In the genomic region with DNA sequence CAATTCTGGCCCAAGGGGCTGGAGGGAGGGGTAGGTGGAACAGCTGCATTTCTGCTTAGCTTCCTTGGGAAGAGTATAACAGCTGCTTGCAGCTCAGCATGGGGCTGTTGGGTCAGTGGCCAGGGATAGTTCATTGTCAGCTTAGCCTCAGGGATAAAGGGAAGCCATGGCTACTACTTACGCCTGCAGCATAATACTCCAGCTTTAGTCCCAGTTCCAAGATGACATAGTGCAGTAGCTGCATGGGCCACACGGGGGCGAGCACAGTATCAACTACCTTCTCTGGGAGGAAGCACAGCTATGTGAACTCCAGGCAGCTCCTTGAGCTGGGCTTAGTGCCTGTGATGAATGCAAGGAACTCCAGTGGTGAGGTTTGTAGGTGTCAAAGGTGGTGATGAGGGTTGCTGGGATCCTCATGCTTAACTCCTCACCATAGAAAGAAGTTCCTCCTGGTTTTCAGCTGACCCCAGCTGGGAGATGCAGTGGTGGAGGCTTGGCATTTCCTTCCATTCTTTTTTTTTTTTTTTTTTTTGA, we compare ENCODE assay signal across 8 cellular contexts. TPM values are rescaled to one million over a fixed set of nuclear protein-coding genes. Genes with fewer than 3 reads are reported as not detected.
DNase-seq lines count a peak whose midpoint lies in the region; ATAC-seq and FAIRE-seq lines count a peak whose summit lies in the region.

No MANE protein-coding gene starts in this region.

- peak; percentile 88 for DNase-seq in HT-29 (ENCODE audit: low spot score)
- DNase-seq in SK-N-DZ (ENCODE audit: low spot score), result peak; percentile 59
- DNase-seq in activated naive CD4-positive, alpha-beta T cell (lab: John Stamatoyannopoulos, UW), result peak; percentile 6 to 51 (median 28)
- DNase-seq in head of caudate nucleus, result peak; percentile 49 to 86 (median 73)
- DNase-seq in posterior vena cava (ENCODE audit: low spot score), result peak; percentile 95
- peak; percentile 91 to 96 for DNase-seq in aorta

- ATAC-seq in GM21526 (IDR thresholded peaks at IDR 0.05; ENCODE audit: low FRiP score, unreplicated experiment) (peak; percentile 98), aorta (ENCODE audit: low FRiP score) (peak; percentile 95)

- H3K4me3 ChIP-seq in aorta (ENCODE audit: low read length in 2 of 2), result no peak overlapping the region

- 18 to 21% methylated on average over 3 of the region's 3 CpGs for WGBS in aorta, 2 donors

- H3K27me3 ChIP-seq in aorta (ENCODE audit: control insufficient read depth in 1 of 2, insufficient read depth in 2 of 2, low read length in 1 of 2), result no peaks in the 10 kb centered on the region

- H3K27ac ChIP-seq in aorta (ENCODE audit: low read depth in 1 of 2, low read length in 2 of 2), result no peak overlapping the region

- no peaks in the 10 kb centered on the region for H3K36me3 ChIP-seq in aorta (ENCODE audit: control insufficient read depth in 1 of 2, insufficient read depth in 2 of 2, low read length in 1 of 2)

- H3K4me1 ChIP-seq in aorta (ENCODE audit: control insufficient read depth in 1 of 2, insufficient read depth in 2 of 2, low read length in 2 of 2), result no peaks in the 10 kb centered on the region

- H3K9me3 ChIP-seq in aorta (ENCODE audit: control insufficient read depth, low read length), result no peaks in the 10 kb centered on the region

- intact Hi-C loops in head of caudate nucleus (cut with DNase I) (no loop called here), posterior vena cava (cut with DNase I) (no loop called here), aorta (cut with DNase I) (loop anchor here in 1 of 2 donors (5.0 kb wide), 1 partner anchor 36 kb away; a partner anchor contains a TSS)

- FAIRE-seq in G401.6 (lab: Jason Lieb, UNC), result peak; percentile 73

RNA-seq across cellular contexts. Expression of a gene that starts 35.4 kb away (rescaled TPM):
- total RNA-seq in HT-29 (2014; rRNA removed; shearing (Covaris generic)), result 702 and 712 TPM in 2 replicates
- 17.7 and 26.5 TPM in 2 replicates for polyA plus RNA-seq in SK-N-DZ (2014; cell fraction: cytosol; rRNA removed)
- polyA plus RNA-seq in SK-N-DZ (2014; cell fraction: nucleus; rRNA removed), result 11.5 and 17.1 TPM in 2 replicates
- total RNA-seq in posterior vena cava, result 1,000 to 10,000 TPM in 1 of 2 donors, 100 to 1,000 TPM in 1; 742 to 1,258 TPM
- total RNA-seq in aorta, result 1,000 to 10,000 TPM in 1 of 2 donors, 100 to 1,000 TPM in 1; 271 to 1,049 TPM
- 100 to 1,000 TPM; 150 to 580 TPM for polyA plus RNA-seq in aorta

Comparison
In these comparisons a context has a peak if more than half of its experiments do, and no peak if none do; other contexts are left out.
1. DNase-seq: peak in every context shown above with its lines; median percentile 95 in posterior vena cava; 94 in aorta; 88 in HT-29; 73 in head of caudate nucleus; 59 in SK-N-DZ; 28 in activated naive CD4-positive, alpha-beta T cell.